ENCODE assay signal across 11 cellular contexts in the genomic region with DNA sequence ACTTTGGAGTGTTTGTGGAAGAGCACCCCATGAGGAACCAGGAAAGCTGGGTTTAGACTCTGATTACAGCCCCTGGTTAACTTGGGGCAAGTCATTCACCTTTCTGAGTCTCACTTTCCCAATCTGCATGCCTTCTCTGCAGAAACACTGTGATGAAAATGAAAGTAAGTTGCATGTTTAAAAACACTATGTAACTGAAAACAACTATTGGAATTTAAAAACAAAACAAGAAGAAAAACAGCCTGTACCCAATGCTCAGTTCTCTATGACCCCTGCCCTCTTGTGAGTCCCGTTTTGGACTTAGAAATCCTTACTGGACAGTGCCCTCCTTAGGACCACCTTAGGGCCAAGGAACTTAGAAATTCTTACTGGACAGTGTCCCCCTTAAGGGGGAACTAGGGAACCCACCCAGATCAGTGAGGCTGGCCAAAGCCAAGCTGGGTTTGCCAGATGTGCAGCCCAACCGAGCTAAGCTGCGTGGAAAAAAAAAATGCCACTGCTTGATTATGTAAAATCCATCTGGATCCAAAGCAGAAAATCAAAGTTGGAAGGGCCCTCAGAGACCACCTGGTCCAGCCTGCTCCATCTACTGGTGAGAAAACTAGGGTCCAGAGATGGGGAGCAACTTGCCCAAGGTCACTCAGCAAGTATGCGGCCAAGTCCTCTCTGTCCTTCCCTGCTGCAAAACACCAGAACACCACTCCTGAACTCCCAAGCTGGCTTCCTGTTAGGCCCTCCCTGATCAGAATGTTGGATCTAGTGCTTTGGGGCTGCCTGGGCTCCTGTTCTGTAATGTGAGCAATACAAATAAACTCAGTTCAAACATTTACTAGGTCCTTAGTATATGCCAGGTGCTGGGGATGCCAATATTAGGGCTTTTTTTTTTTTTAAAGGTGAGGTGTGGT.
A peak's percentile ranks its signal among the peaks of the same experiment; 100 is the strongest.
DNase-seq lines count a peak whose midpoint lies in the region; ATAC-seq, FAIRE-seq and TF ChIP-seq lines count a peak whose summit lies in the region.
"Had no signal": no experiment of that assay in that cellular context is flagged by ENCODE, and none has a peak within 500 bp of the region (broad histone marks: within the 10 kb centered on the region; RNA-seq: fewer than 3 reads in every experiment).

No MANE protein-coding gene starts in this region.

- H3K27me3 Mint-ChIP-seq in T-helper 1 cell treated with Interleukin-12 subunit alpha and Interleukin-12 subunit beta and Interleukin-4 antibody, amounts not matched to agents 30 μg/mL and 1 μg/mL, for 36 hours (ENCODE audit: low read depth), result no peaks in the 10 kb centered on the region
- peaks cover 39% of the 10 kb centered on the region for H3K27me3 Mint-ChIP-seq in glutamatergic neuron (ENCODE audit: unreplicated experiment)

- H3K4me1 Mint-ChIP-seq in T-helper 1 cell treated with Interleukin-12 subunit alpha and Interleukin-12 subunit beta and Interleukin-4 antibody, amounts not matched to agents 30 μg/mL and 1 μg/mL, for 36 hours (ENCODE audit: low read depth), result peaks cover 60% of the 10 kb centered on the region
- peaks cover 55% of the 10 kb centered on the region for H3K4me1 Mint-ChIP-seq in glutamatergic neuron (ENCODE audit: low read depth, unreplicated experiment)

- H3K27ac Mint-ChIP-seq in T-helper 1 cell treated with Interleukin-12 subunit alpha and Interleukin-12 subunit beta and Interleukin-4 antibody, amounts not matched to agents 30 μg/mL and 1 μg/mL, for 36 hours, result peak overlapping the region; percentile 99
- peak overlapping the region; percentile 14 for H3K27ac Mint-ChIP-seq in glutamatergic neuron (ENCODE audit: unreplicated experiment)

- no peak for FAIRE-seq in frontal cortex (lab: Jason Lieb, UNC)

- TF ChIP-seq CTCF in glutamatergic neuron (IDR thresholded peaks at IDR 0.05; ENCODE audit: partially characterized antibody, unreplicated experiment), result no peak

- no peak overlapping the region for H3K4me3 ChIP-seq in skin epidermis
- no peak overlapping the region for H3K4me3 ChIP-seq in MG63

- no peak for DNase-seq in glutamatergic neuron
- no peak for DNase-seq in hypothalamus (lab: John Stamatoyannopoulos, UW)
- no peak for DNase-seq in MG63
- no peak for DNase-seq in frontal cortex (ENCODE audit: low spot score in 2 of 2)
- no peak for DNase-seq in DMS79 treated with DMSO at 0.1 percent for 48 hours (lab: John Stamatoyannopoulos, UW)
- DNase-seq: kidney glomerular epithelial cell; stimulated activated CD8-positive, alpha-beta memory T cell treated with anti-CD3 and anti-CD28 coated beads, Interleukin-4, amount 100 ng/mL, for 48 hours had no signal

- peak; percentile 40 for ATAC-seq in GM18867 (IDR thresholded peaks at IDR 0.05; ENCODE audit: unreplicated experiment)
- ATAC-seq: Panc1 had no signal

- no peaks in the 10 kb centered on the region for H3K27me3 ChIP-seq in MG63

- peak overlapping the region; percentile 81 for H3K4me3 Mint-ChIP-seq in T-helper 1 cell treated with Interleukin-12 subunit alpha and Interleukin-12 subunit beta and Interleukin-4 antibody, amounts not matched to agents 30 μg/mL and 1 μg/mL, for 36 hours
- H3K4me3 Mint-ChIP-seq in glutamatergic neuron (ENCODE audit: unreplicated experiment), result no peak overlapping the region

- no peaks in the 10 kb centered on the region for H3K9me3 Mint-ChIP-seq in T-helper 1 cell treated with Interleukin-12 subunit alpha and Interleukin-12 subunit beta and Interleukin-4 antibody, amounts not matched to agents 30 μg/mL and 1 μg/mL, for 36 hours
- peaks cover 65% of the 10 kb centered on the region for H3K9me3 Mint-ChIP-seq in glutamatergic neuron (ENCODE audit: unreplicated experiment)

- H3K36me3 Mint-ChIP-seq in T-helper 1 cell treated with Interleukin-12 subunit alpha and Interleukin-12 subunit beta and Interleukin-4 antibody, amounts not matched to agents 30 μg/mL and 1 μg/mL, for 36 hours (ENCODE audit: low read depth), result peaks cover 21% of the 10 kb centered on the region
- H3K36me3 Mint-ChIP-seq in glutamatergic neuron (ENCODE audit: unreplicated experiment), result peaks cover 9% of the 10 kb centered on the region

- H3K27ac ChIP-seq in skin epidermis, result peak overlapping the region in 15 of 21 experiments; percentile 4 to 75 (median 43)

- H3K9me3 ChIP-seq in MG63, result no peaks in the 10 kb centered on the region

- no peaks in the 10 kb centered on the region for H3K36me3 ChIP-seq in MG63
